In the genomic region with DNA sequence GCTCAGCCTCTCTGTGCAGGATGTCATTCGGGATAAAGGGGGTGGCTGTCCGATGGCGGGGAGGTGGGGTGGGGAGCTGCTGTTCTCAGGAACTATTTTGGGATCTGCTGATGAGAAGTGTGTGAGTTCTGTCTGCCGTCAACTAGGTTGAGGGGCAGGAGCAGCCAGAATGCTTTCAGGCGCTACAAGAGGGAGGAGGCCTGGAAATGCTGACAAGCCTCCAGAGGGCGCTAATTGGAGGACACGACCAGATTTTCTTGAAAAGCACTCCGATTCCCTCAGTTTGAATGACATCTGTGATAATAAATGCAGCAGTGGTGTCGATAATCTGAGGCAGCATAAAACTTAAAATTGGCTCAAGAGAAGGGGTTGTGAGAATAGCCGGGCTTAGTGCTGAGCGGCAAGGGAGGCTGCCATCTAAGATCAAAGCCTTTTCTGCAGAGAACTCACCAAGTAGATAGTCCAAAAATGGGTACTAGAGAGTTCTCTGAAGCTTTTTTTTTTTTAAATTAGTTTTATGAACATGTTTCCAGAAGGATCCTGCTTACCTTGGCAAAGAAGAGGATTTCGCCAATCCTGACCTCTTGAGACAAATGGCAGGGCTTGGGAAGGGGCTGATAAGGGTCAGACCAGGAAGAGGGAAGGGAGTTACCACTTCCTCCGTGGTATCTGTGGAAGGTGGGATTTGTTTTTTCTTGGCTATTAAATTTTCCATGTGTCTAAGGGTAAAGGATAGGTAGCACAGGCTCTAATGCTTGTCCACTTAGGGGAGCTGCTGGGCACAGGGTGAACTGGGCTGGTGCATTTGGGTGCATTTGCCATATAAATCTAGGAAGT, we compare ENCODE assay signal across 8 cellular contexts.
DNase-seq lines count a peak whose midpoint lies in the region; ATAC-seq and FAIRE-seq lines count a peak whose summit lies in the region.

No MANE protein-coding gene starts in this region.

- no peaks in the 10 kb centered on the region for H3K27me3 ChIP-seq in iPS DF 6.9 (ENCODE audit: control insufficient read depth, insufficient read depth, low read length)

- H3K27ac ChIP-seq in iPS DF 6.9 (ENCODE audit: low read length) = no peak overlapping the region

- FAIRE-seq in urothelium cell line (lab: Jason Lieb, UNC) = no peak

- DNase-seq in CMK (ENCODE audit: low read depth) = peak; percentile 7
- DNase-seq in HuH-7 (ENCODE audit: low spot score) = peak; percentile 40
- peak; percentile 4 for DNase-seq in activated T-cell treated with anti-CD3 and anti-CD28 coated beads for 4 hours
- DNase-seq in iPS DF 6.9 (ENCODE audit: low read depth, low spot score) = peak; percentile 47
- peak; percentile 27 for DNase-seq in urothelium cell line (ENCODE audit: low spot score)
- no peak for DNase-seq in foreskin melanocyte
- DNase-seq in hippocampal formation (lab: John Stamatoyannopoulos, UW) = no peak

- no peaks in the 10 kb centered on the region for H3K36me3 ChIP-seq in iPS DF 6.9 (ENCODE audit: control insufficient read depth, insufficient read depth, low read length)

- no peak overlapping the region for H3K4me3 ChIP-seq in iPS DF 6.9 (ENCODE audit: low read length)

- WGBS in iPS DF 6.9 (ENCODE audit: insufficient coverage, insufficient read length) = no CpG with 5 or more reads among the region's 13 CpGs

- H3K9me3 ChIP-seq in iPS DF 6.9 (ENCODE audit: control insufficient read depth, insufficient read depth, low read length) = no peaks in the 10 kb centered on the region

- no peaks in the 10 kb centered on the region; the same call in 1 of the 2 replicates for H3K4me1 ChIP-seq in iPS DF 6.9 (ENCODE audit: control insufficient read depth, insufficient read depth, low read length)

- ATAC-seq in GM18519 (IDR thresholded peaks at IDR 0.05; ENCODE audit: low FRiP score, unreplicated experiment) = no peak

Comparison
In these comparisons a context has a peak if more than half of its experiments do, and no peak if none do; other contexts are left out.
1. DNase-seq: peak in CMK (single experiment), HuH-7 (single experiment), activated T-cell treated with anti-CD3 and anti-CD28 coated beads for 4 hours (single experiment), iPS DF 6.9 (single experiment) and urothelium cell line (single experiment); none in foreskin melanocyte (single experiment) and hippocampal formation (0 of 2).